15 cellular contexts compared by ENCODE assay signal in the genomic region with DNA sequence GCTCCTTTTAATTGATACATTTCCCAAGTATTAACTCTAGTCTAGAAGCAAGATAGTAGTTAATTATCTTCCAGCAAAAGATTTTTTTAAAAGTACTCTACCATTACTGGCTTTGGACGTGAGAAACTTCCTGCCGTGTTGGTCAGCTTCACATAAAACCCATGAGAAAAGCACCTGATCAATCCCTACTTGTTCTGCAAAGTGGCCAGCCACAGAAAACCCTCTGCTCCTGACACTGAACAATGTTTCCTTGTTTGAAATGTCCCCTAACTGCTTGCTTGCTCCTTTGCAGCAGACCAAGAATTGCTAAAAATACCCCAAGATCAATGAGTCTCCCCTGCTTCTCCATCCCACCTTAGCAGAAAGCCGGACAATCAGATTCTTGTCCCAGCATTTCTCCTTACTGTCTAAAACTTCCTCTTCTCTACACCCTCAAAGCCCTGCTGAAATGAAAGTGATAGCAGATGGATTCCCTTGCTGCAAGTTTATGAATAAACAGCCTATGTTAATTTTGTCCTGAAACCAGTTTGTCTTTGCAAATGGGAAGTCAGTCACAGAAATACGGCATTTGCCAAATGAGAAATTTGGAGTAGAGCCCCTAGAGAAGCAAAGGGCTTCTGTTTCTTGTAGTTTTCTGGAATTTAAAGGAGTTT.
DNase-seq lines count a peak whose midpoint lies in the region; ATAC-seq and TF ChIP-seq lines count a peak whose summit lies in the region.
"Had no signal": no experiment of that assay in that cellular context is flagged by ENCODE, and none has a peak within 500 bp of the region (broad histone marks: within the 10 kb centered on the region; RNA-seq: fewer than 3 reads in every experiment).

No MANE protein-coding gene starts in this region.

- no peak for TF ChIP-seq CTCF in right atrium auricular region (IDR thresholded peaks at IDR 0.05)

- POLR2A ChIA-PET in activated CD4-positive, alpha-beta T cell treated with anti-CD3 and anti-CD28 coated beads, Interleukin-2, amount 10 ng/mL, durations not matched to agents 7 days and 5 days (lab: Charles Lee), result no interaction called here

- H3K27ac ChIP-seq in subcutaneous abdominal adipose tissue (ENCODE audit: low read depth, low read length) (peak overlapping the region; percentile 19), right atrium auricular region (no peak overlapping the region)
- H3K27ac ChIP-seq: gastroesophageal sphincter, HL-60, spleen had no signal

- H3K27me3 Mint-ChIP-seq in activated CD4-positive, alpha-beta T cell treated with anti-CD3 and anti-CD28 coated beads, Interleukin-2, amount 10 ng/mL, durations not matched to agents 7 days and 5 days, result no peaks in the 10 kb centered on the region

- H3K4me3 ChIP-seq in subcutaneous abdominal adipose tissue (ENCODE audit: low read depth in 1 of 5, low read length in 5 of 5), result no peak overlapping the region
- H3K4me3 ChIP-seq in right atrium auricular region, result no peak overlapping the region
- H3K4me3 ChIP-seq: gastroesophageal sphincter, HAP-1, spleen had no signal

- no peak overlapping the region for H3K4me3 Mint-ChIP-seq in activated CD4-positive, alpha-beta T cell treated with anti-CD3 and anti-CD28 coated beads, Interleukin-2, amount 10 ng/mL, durations not matched to agents 7 days and 5 days

- H3K9me3 Mint-ChIP-seq in activated CD4-positive, alpha-beta T cell treated with anti-CD3 and anti-CD28 coated beads, Interleukin-2, amount 10 ng/mL, durations not matched to agents 7 days and 5 days, result peaks cover 14% of the 10 kb centered on the region

- CTCF ChIA-PET in activated CD4-positive, alpha-beta T cell treated with anti-CD3 and anti-CD28 coated beads, Interleukin-2, amount 10 ng/mL, durations not matched to agents 7 days and 5 days (lab: Charles Lee), result interaction anchor here (0.9 kb wide), 1 partner anchor 13 kb away, joined by 3 read pairs; no protein-coding TSS in a partner anchor

- H3K36me3 ChIP-seq in subcutaneous abdominal adipose tissue (ENCODE audit: control insufficient read depth in 5 of 5, insufficient read depth in 5 of 5, low read length in 5 of 5) (no peaks in the 10 kb centered on the region), right atrium auricular region (no peaks in the 10 kb centered on the region)
- H3K36me3 ChIP-seq: gastroesophageal sphincter, HAP-1, spleen had no signal

- H3K4me1 ChIP-seq in subcutaneous abdominal adipose tissue (ENCODE audit: control insufficient read depth in 5 of 5, insufficient read depth in 5 of 5, low read length in 5 of 5) (peaks cover 7 to 43% (median 23%) of the 10 kb centered on the region in 5 donors), right atrium auricular region (no peaks in the 10 kb centered on the region)
- H3K4me1 ChIP-seq: HAP-1 had no signal

- H3K4me1 Mint-ChIP-seq in activated CD4-positive, alpha-beta T cell treated with anti-CD3 and anti-CD28 coated beads, Interleukin-2, amount 10 ng/mL, durations not matched to agents 7 days and 5 days, result peaks cover 11% of the 10 kb centered on the region

- in situ Hi-C loops in SK-MEL-5 (cut with HindIII; ENCODE audit: low pct_unique_long_range_greater_than_20kb, low sequenced_read_pairs), result no loop called here

- no peak overlapping the region for H3K9ac ChIP-seq in subcutaneous abdominal adipose tissue (ENCODE audit: low read length in 5 of 5)

- ATAC-seq in HG02759 (IDR thresholded peaks at IDR 0.05; ENCODE audit: unreplicated experiment), result peak; percentile 74
- ATAC-seq: gastroesophageal sphincter had no signal

- H3K27ac Mint-ChIP-seq in activated CD4-positive, alpha-beta T cell treated with anti-CD3 and anti-CD28 coated beads, Interleukin-2, amount 10 ng/mL, durations not matched to agents 7 days and 5 days, result peak overlapping the region; percentile 44

- H3K36me3 Mint-ChIP-seq in activated CD4-positive, alpha-beta T cell treated with anti-CD3 and anti-CD28 coated beads, Interleukin-2, amount 10 ng/mL, durations not matched to agents 7 days and 5 days (ENCODE audit: low read depth), result peaks cover 4% of the 10 kb centered on the region

- no peak for DNase-seq in activated CD4-positive, alpha-beta T cell treated with anti-CD3 and anti-CD28 coated beads, Interleukin-2, amount 10 ng/mL, durations not matched to agents 7 days and 5 days
- DNase-seq in activated CD4-positive, alpha-beta T cell treated with anti-CD3 and anti-CD28 coated beads, Interleukin-2, amount 50 U/mL, for 48 hours, result no peak
- peak; percentile 10 for DNase-seq in SK-MEL-5 (ENCODE audit: low read depth, low spot score)
- DNase-seq in nucleus accumbens (lab: John Stamatoyannopoulos, UW), result no peak
- no peak for DNase-seq in right atrium auricular region (ENCODE audit: low spot score)
- DNase-seq in midbrain (lab: John Stamatoyannopoulos, UW), result no peak
- DNase-seq: amniotic stem cell, DMS53, spleen, trophoblast cell had no signal

- H3K9me3 ChIP-seq in subcutaneous abdominal adipose tissue (ENCODE audit: control insufficient read depth in 5 of 5, low read length in 5 of 5) (peaks cover 0 to 4% (median 0%) of the 10 kb centered on the region in 5 donors), right atrium auricular region (no peaks in the 10 kb centered on the region)
- H3K9me3 ChIP-seq: gastroesophageal sphincter, HAP-1 had no signal

- H3K27me3 ChIP-seq in subcutaneous abdominal adipose tissue (ENCODE audit: control insufficient read depth in 5 of 5, insufficient read depth in 4 of 5, low read length in 5 of 5) (no peaks in the 10 kb centered on the region), right atrium auricular region (no peaks in the 10 kb centered on the region)
- H3K27me3 ChIP-seq: gastroesophageal sphincter, spleen had no signal
